Comparison of ENCODE assay signal across 1 cellular context in the genomic region with DNA sequence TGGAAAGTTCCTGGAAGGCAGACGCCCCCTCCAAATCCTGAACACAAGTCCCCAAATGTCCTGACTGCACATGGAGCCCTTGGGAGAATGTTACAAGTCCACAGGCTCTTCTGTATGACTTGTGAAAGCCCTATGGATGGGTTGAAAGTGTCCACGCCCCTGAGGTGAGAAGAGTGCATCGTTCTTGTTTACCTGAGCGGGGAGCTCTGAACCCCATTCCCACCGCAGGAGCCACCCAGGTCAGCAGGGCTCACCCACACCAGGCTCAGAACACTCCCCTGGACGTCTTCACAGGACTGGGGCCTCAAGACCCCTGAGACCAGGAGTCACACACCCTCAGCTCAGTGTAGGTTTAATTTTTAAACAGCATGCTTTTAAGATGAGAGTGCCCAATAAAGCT.
TF ChIP-seq lines count a peak whose summit lies in the region.

No MANE protein-coding gene starts in this region.

TF ChIP-seq in WTC11, 78 proteins besides CTCF, POLR2A, EP300 and RAD21 (continued from another document):
- TF ChIP-seq, protein P1, sequence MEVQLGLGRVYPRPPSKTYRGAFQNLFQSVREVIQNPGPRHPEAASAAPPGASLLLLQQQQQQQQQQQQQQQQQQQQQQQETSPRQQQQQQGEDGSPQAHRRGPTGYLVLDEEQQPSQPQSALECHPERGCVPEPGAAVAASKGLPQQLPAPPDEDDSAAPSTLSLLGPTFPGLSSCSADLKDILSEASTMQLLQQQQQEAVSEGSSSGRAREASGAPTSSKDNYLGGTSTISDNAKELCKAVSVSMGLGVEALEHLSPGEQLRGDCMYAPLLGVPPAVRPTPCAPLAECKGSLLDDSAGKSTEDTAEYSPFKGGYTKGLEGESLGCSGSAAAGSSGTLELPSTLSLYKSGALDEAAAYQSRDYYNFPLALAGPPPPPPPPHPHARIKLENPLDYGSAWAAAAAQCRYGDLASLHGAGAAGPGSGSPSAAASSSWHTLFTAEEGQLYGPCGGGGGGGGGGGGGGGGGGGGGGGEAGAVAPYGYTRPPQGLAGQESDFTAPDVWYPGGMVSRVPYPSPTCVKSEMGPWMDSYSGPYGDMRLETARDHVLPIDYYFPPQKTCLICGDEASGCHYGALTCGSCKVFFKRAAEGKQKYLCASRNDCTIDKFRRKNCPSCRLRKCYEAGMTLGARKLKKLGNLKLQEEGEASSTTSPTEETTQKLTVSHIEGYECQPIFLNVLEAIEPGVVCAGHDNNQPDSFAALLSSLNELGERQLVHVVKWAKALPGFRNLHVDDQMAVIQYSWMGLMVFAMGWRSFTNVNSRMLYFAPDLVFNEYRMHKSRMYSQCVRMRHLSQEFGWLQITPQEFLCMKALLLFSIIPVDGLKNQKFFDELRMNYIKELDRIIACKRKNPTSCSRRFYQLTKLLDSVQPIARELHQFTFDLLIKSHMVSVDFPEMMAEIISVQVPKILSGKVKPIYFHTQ (CRISPR knock-in tag; IDR thresholded peaks at IDR 0.05): no peak
- TF ChIP-seq OVOL2 (CRISPR knock-in tag; IDR thresholded peaks at IDR 0.05; ENCODE audit: borderline replicate concordance): no peak
